ENCODE assay signal across 1 cellular context in genomic region chr21:46459356-46460112, GRCh38.
TF ChIP-seq lines count a peak whose summit lies in the region.

No MANE protein-coding gene starts in this region.

TF ChIP-seq in HepG2, 621 proteins besides CTCF, POLR2A, EP300 and RAD21 (continued from another document and continues in another):
- 0 out of 2 replicates have a peak, but pooled peaks have one; percentile 7 for TF ChIP-seq ZNF687 (CRISPR knock-in tag; IDR thresholded peaks at IDR 0.05)
- peak; percentile 30 for TF ChIP-seq SAP130 (CRISPR knock-in tag; IDR thresholded peaks at IDR 0.05; ENCODE audit: low read depth)
- TF ChIP-seq ZNF407 (CRISPR knock-in tag; IDR thresholded peaks at IDR 0.05; ENCODE audit: not compliant biosample characterization) = no peak
- TF ChIP-seq ZNF746 (CRISPR knock-in tag; IDR thresholded peaks at IDR 0.05) = no peak
- no peak for TF ChIP-seq USF2 (IDR thresholded peaks at IDR 0.05; ENCODE audit: low read depth, low read length)
- no peak for TF ChIP-seq USF2 (CRISPR knock-in tag; IDR thresholded peaks at IDR 0.05; ENCODE audit: borderline replicate concordance)
- TF ChIP-seq HOXD1 (CRISPR knock-in tag; IDR thresholded peaks at IDR 0.05) = no peak
- TF ChIP-seq ZNF639 (CRISPR knock-in tag; conservative IDR thresholded peaks at IDR 0.05) = no peak
- TF ChIP-seq IRF9 (CRISPR knock-in tag; IDR thresholded peaks at IDR 0.05; ENCODE audit: borderline replicate concordance) = no peak
- TF ChIP-seq ZBTB7A (CRISPR knock-in tag; IDR thresholded peaks at IDR 0.05) = 0 out of 2 replicates have a peak, but pooled peaks have one; percentile 56
- TF ChIP-seq ZNF629 (CRISPR knock-in tag; conservative IDR thresholded peaks at IDR 0.05) = peak; percentile 57
- no peak for TF ChIP-seq SMARCE1 (IDR thresholded peaks at IDR 0.05; ENCODE audit: borderline replicate concordance)
- TF ChIP-seq ZNF563 (CRISPR knock-in tag; IDR thresholded peaks at IDR 0.05) = no peak
- no peak for TF ChIP-seq LRRFIP1 (CRISPR knock-in tag; conservative IDR thresholded peaks at IDR 0.05)
- no peak for TF ChIP-seq PLSCR1 (CRISPR knock-in tag; IDR thresholded peaks at IDR 0.05; ENCODE audit: borderline replicate concordance)
- 0 out of 2 replicates have a peak, but pooled peaks have one; percentile 24 for TF ChIP-seq SALL1 (CRISPR knock-in tag; IDR thresholded peaks at IDR 0.05)
- no peak for TF ChIP-seq JUND (CRISPR knock-in tag; IDR thresholded peaks at IDR 0.05)
- no peak for TF ChIP-seq ZNF296 (CRISPR knock-in tag; conservative IDR thresholded peaks at IDR 0.05)
- TF ChIP-seq SMARCC2 (IDR thresholded peaks at IDR 0.05) = no peak
- TF ChIP-seq ZFYVE20 (CRISPR knock-in tag; IDR thresholded peaks at IDR 0.05; ENCODE audit: borderline replicate concordance, low read depth) = no peak
- TF ChIP-seq ARID4A (CRISPR knock-in tag; IDR thresholded peaks at IDR 0.05; ENCODE audit: borderline replicate concordance) = no peak
- TF ChIP-seq ZNF589 (CRISPR knock-in tag; conservative IDR thresholded peaks at IDR 0.05) = no peak
- no peak for TF ChIP-seq ZNF691 (CRISPR knock-in tag; IDR thresholded peaks at IDR 0.05; ENCODE audit: borderline replicate concordance, low read depth)
- no peak for TF ChIP-seq ZNF235 (CRISPR knock-in tag; IDR thresholded peaks at IDR 0.05; ENCODE audit: borderline replicate concordance)
- TF ChIP-seq ZNF543 (CRISPR knock-in tag; IDR thresholded peaks at IDR 0.05) = no peak
- no peak for TF ChIP-seq BHLHE40 (IDR thresholded peaks at IDR 0.05; ENCODE audit: low read length)
